ENCODE assay signal across 18 cellular contexts in genomic region chr1:114720492-114720891, GRCh38. TPM values are rescaled to one million over a fixed set of nuclear protein-coding genes. Genes with fewer than 3 reads are reported as not detected.
"Had no signal": no experiment of that assay in that cellular context is flagged by ENCODE, and none has a peak within 500 bp of the region (broad histone marks: within the 10 kb centered on the region; RNA-seq: fewer than 3 reads in every experiment).

No MANE protein-coding gene starts in this region.

- ATAC-seq: activated CD8-positive, alpha-beta memory T cell treated with anti-CD3 and anti-CD28 coated beads, Interleukin-2, amount 10 ng/mL, durations not matched to agents 7 days and 5 days; body of pancreas; WTC11 had no signal

- H3K9me3 ChIP-seq: body of pancreas, sigmoid colon, stomach, thoracic aorta had no signal

- H3K9me3 Mint-ChIP-seq: nephron progenitor cell; T-helper 1 cell treated with Interleukin-12 subunit alpha and Interleukin-12 subunit beta and Interleukin-4 antibody, amounts not matched to agents 30 μg/mL and 1 μg/mL, for 36 hours; WTC11 had no signal

- H3K27ac Mint-ChIP-seq: activated CD8-positive, alpha-beta memory T cell treated with anti-CD3 and anti-CD28 coated beads, Interleukin-2, amount 10 ng/mL, durations not matched to agents 7 days and 5 days; T-helper 1 cell treated with Interleukin-12 subunit alpha and Interleukin-12 subunit beta and Interleukin-4 antibody, amounts not matched to agents 30 μg/mL and 1 μg/mL, for 36 hours; WTC11 had no signal

- H3K4me3 ChIP-seq: body of pancreas, sigmoid colon, stomach, thoracic aorta had no signal

- H3K27me3 ChIP-seq: body of pancreas, sigmoid colon, stomach had no signal

- H3K27ac ChIP-seq: body of pancreas, sigmoid colon, stomach, thoracic aorta had no signal

- DNase-seq: activated CD4-positive, alpha-beta T cell treated with anti-CD3 and anti-CD28 coated beads, Interleukin-2, amount 50 U/mL, for 1 hour; activated CD8-positive, alpha-beta memory T cell treated with anti-CD3 and anti-CD28 coated beads, Interleukin-2, amount 10 ng/mL, durations not matched to agents 7 days and 5 days; activated naive CD4-positive, alpha-beta T cell; body of pancreas; central memory CD4-positive, alpha-beta T cell; erythroblast; mammary epithelial cell; nephron progenitor cell; sigmoid colon; stimulated activated CD4-positive, alpha-beta T cell treated with anti-CD3 and anti-CD28 coated beads, Interleukin-4, amount 100 ng/mL, for 1 hour; stimulated activated CD8-positive, alpha-beta memory T cell treated with anti-CD3 and anti-CD28 coated beads, Interleukin-4, amount 100 ng/mL, for 48 hours; stomach had no signal

- H3K4me3 Mint-ChIP-seq: activated CD8-positive, alpha-beta memory T cell treated with anti-CD3 and anti-CD28 coated beads, Interleukin-2, amount 10 ng/mL, durations not matched to agents 7 days and 5 days; nephron progenitor cell; T-helper 1 cell treated with Interleukin-12 subunit alpha and Interleukin-12 subunit beta and Interleukin-4 antibody, amounts not matched to agents 30 μg/mL and 1 μg/mL, for 36 hours; WTC11 had no signal

- H3K27me3 Mint-ChIP-seq: activated CD8-positive, alpha-beta memory T cell treated with anti-CD3 and anti-CD28 coated beads, Interleukin-2, amount 10 ng/mL, durations not matched to agents 7 days and 5 days had no signal

RNA-seq across cellular contexts. Expression of gene AMPD1, which starts 25.1 kb away (rescaled TPM):
- total RNA-seq: activated CD8-positive, alpha-beta memory T cell treated with anti-CD3 and anti-CD28 coated beads, Interleukin-2, amount 10 ng/mL, durations not matched to agents 7 days and 5 days; body of pancreas; glomerular endothelial cell; mammary epithelial cell; omental fat pad; pulmonary artery endothelial cell; sigmoid colon; stomach; WTC11 had no signal
